ENCODE assay signal across 8 cellular contexts in the genomic region with DNA sequence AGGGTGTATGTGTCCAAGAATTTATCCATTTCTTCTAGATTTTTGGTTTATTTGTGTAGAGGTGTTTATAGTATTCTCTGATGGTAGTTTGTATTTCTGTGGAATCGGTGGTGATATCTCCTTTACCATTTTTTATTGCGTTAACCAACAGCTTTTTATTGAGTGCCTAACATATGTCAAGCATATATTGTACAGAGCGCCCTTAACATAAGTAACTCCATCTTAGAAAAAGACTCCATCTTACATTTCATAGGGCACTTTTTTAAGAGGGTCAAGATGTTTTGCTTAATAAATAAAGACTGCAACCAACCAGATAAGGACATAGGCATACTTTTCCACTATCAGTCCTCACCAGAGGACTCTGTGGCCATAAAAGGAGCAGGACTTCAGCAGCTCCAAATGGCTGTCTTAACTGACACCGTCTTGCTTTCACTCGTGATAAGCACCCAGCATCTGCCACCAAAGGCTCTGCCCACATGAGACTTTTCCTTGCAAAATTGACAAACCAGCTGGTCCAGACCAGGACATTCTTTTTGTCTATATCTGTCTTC.
"Had no signal": no experiment of that assay in that cellular context is flagged by ENCODE, and none has a peak within 500 bp of the region (broad histone marks: within the 10 kb centered on the region; RNA-seq: fewer than 3 reads in every experiment).

No MANE protein-coding gene starts in this region.

- FAIRE-seq: H1, H54, HepG2 had no signal

- DNase-seq: H9, HCEC 1CT, KG1 had no signal

- H3K27ac ChIP-seq: HL-60 had no signal

- ATAC-seq: GM23338, HepG2 had no signal
